16 cellular contexts compared by ENCODE assay signal in the genomic region with DNA sequence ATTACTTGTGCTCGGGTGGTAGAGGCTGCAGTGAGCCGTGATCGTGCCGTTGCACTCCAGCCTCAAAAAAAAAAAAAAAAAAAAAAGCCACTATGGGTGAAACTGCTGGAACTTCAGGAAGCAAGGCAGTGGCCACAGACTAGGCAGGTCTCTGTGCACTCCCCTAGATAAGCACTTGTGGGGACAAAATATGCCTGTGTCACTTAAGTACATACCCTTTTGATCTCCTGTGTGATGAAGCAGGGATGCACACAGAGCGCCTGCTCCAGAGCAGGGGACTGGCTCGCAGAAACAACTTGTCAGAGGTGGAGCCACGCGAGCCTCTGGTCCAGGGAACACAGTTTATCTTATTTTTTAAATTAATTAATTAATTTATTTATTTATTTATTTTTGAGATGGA.
"Had no signal": no experiment of that assay in that cellular context is flagged by ENCODE, and none has a peak within 500 bp of the region (broad histone marks: within the 10 kb centered on the region; RNA-seq: fewer than 3 reads in every experiment).

No MANE protein-coding gene starts in this region.

- H3K27ac Mint-ChIP-seq: activated CD4-positive, alpha-beta T cell treated with anti-CD3 and anti-CD28 coated beads, Interleukin-2, amount 10 ng/mL, durations not matched to agents 7 days and 5 days; activated naive CD8-positive, alpha-beta T cell treated with anti-CD3 and anti-CD28 coated beads for 36 hours; natural killer cell had no signal

- H3K4me3 Mint-ChIP-seq: activated CD4-positive, alpha-beta T cell treated with anti-CD3 and anti-CD28 coated beads, Interleukin-2, amount 10 ng/mL, durations not matched to agents 7 days and 5 days; activated naive CD8-positive, alpha-beta T cell treated with anti-CD3 and anti-CD28 coated beads for 36 hours; natural killer cell had no signal

- H3K9me3 Mint-ChIP-seq: activated CD4-positive, alpha-beta T cell treated with anti-CD3 and anti-CD28 coated beads, Interleukin-2, amount 10 ng/mL, durations not matched to agents 7 days and 5 days; natural killer cell had no signal

- H3K36me3 Mint-ChIP-seq: activated naive CD8-positive, alpha-beta T cell treated with anti-CD3 and anti-CD28 coated beads for 36 hours; natural killer cell had no signal

- DNase-seq: activated CD4-positive, alpha-beta T cell treated with anti-CD3 and anti-CD28 coated beads, Interleukin-2, amount 10 ng/mL, durations not matched to agents 7 days and 5 days; activated CD8-positive, alpha-beta memory T cell treated with anti-CD3 and anti-CD28 coated beads for 24 hours; activated gamma-delta T cell treated with Interleukin-2 at 50 U/mL for 16 hours; activated naive CD8-positive, alpha-beta T cell treated with anti-CD3 and anti-CD28 coated beads for 36 hours; amygdala; body of pancreas; caudate nucleus; hippocampal formation; kidney glomerular epithelial cell; mesendoderm; natural killer cell; right cardiac atrium; stimulated activated CD4-positive, alpha-beta T cell treated with anti-CD3 and anti-CD28 coated beads, Interleukin-4, amount 100 ng/mL, for 24 hours; stimulated activated naive CD4-positive, alpha-beta T cell treated with Interleukin-2 at 50 U/mL for 16 hours; substantia nigra; transverse colon had no signal
